ENCODE assay signal across 8 cellular contexts in the genomic region with DNA sequence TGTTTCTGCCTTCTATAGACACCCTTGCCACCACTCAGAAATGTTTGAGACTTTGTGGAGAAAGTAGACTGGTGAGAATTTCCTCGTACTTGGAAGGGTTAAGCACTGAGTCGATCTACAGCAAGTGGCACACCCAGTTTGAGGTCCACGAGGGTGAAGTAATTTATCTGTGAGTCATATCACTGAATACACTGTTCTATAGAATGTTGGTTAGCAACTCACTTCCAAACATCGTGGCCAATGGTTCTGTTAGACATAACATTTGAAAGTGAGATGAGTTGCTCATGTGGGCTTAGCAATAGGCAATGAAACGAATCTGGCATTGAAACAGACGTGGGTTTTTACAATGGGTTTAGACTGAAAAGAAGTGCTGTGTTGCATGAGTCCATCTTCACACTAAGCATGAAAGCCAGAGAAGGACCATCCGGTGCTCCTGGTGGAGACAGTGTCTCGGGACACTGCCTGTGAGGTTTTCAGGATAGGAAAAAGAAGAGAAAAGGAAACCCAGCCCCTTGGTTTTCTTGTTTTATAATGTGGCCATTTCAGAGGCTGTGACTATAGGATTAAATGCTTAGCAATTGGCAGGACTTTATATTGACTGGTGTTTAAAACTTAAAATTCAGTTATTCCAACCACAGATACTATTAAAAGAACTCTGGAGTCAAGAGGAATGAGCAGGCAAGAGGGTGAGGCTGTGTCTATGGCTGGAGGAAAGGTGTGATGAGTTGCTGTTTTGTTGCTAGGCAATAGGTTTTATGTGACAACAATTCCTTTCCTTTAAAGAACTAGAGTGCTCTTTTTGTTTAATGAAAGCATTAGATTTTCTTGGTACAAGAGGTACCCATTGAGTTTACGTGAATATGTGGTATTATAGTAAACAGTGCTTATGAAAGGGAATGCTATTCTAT. TPM values are rescaled to one million over a fixed set of nuclear protein-coding genes. Genes with fewer than 3 reads are reported as not detected.
DNase-seq lines count a peak whose midpoint lies in the region; ATAC-seq and TF ChIP-seq lines count a peak whose summit lies in the region.

No MANE protein-coding gene starts in this region.

- ATAC-seq in GM21576 (IDR thresholded peaks at IDR 0.05; ENCODE audit: unreplicated experiment) (no peak), GM18517 (IDR thresholded peaks at IDR 0.05; ENCODE audit: unreplicated experiment) (no peak)

- H3K4me3 ChIP-seq in GM12864 (ENCODE audit: low read depth, low read length): no peak overlapping the region

- DNase-seq in GM12864 (ENCODE audit: low read depth) (peak; percentile 19), NCI-H345 treated with DMSO at 0.1 percent for 48 hours (lab: John Stamatoyannopoulos, UW; ENCODE audit: unreplicated experiment) (peak; percentile 30), fibroblast of gingiva (ENCODE audit: low read depth) (peak; percentile 63), pulmonary artery endothelial cell (ENCODE audit: low read depth, low spot score) (peak; percentile 19), SHP77 treated with DMSO at 0.1 percent for 48 hours (lab: John Stamatoyannopoulos, UW) (no peak)
- peak; percentile 75 for DNase-seq in activated CD8-positive, alpha-beta memory T cell treated with anti-CD3 and anti-CD28 coated beads for 24 hours

- no peak for TF ChIP-seq CTCF in GM12864 (IDR thresholded peaks at IDR 0.05; ENCODE audit: low read depth, low read length, missing control alignments)

RNA-seq across cellular contexts. Expression of a gene that starts 31.0 kb away (rescaled TPM):
- total RNA-seq in pulmonary artery endothelial cell: 110 and 172 TPM in 2 replicates
